Comparison of ENCODE assay signal across 8 cellular contexts in genomic region chr20:36491901-36492617, GRCh38. TPM values are rescaled to one million over a fixed set of nuclear protein-coding genes. Genes with fewer than 3 reads are reported as not detected.
DNase-seq lines count a peak whose midpoint lies in the region; ATAC-seq, FAIRE-seq and TF ChIP-seq lines count a peak whose summit lies in the region.
"Had no signal": no experiment of that assay in that cellular context is flagged by ENCODE, and none has a peak within 500 bp of the region (broad histone marks: within the 10 kb centered on the region; RNA-seq: fewer than 3 reads in every experiment).

No MANE protein-coding gene starts in this region.

- no peak overlapping the region for H3K4ac ChIP-seq in IMR-90 (ENCODE audit: low read depth, low read length)

- no peak overlapping the region for H4K91ac ChIP-seq in IMR-90 (ENCODE audit: insufficient read depth, low read depth, low read length)

- no peak overlapping the region; the same call in 1 of the 2 replicates for H2BK20ac ChIP-seq in IMR-90 (ENCODE audit: low read depth, low read length)

- H2AK5ac ChIP-seq in IMR-90 (ENCODE audit: low read depth, low read length) = peak overlapping the region; percentile 42; the same call in 1 of the 2 replicates

- in situ Hi-C loops in IMR-90 (cut with MboI; ENCODE audit: low sequenced_read_pairs) = no loop called here

- H3K4me3 ChIP-seq in IMR-90 (ENCODE audit: insufficient read depth, low read depth, low read length) (no peak overlapping the region), skeletal muscle tissue (ENCODE audit: low read length in 3 of 3) (peak overlapping the region in 1 of 3 donors; percentile 27), kidney (ENCODE audit: low read length in 2 of 2) (no peak overlapping the region), H7 (ENCODE audit: insufficient read depth, low read depth, low read length) (no peak overlapping the region)
- H3K4me3 ChIP-seq in effector memory CD4-positive, alpha-beta T cell (ENCODE audit: insufficient read depth, low read depth, low read length, poor library complexity, severe bottlenecking) = peak overlapping the region; percentile 30
- H3K4me3 ChIP-seq: SK-N-MC had no signal

- no TSS peak for BruUV-seq in IMR-90 (replicated peaks; lab: Mats Ljungman, UMichigan)

- H3K14ac ChIP-seq in IMR-90 (replicated peaks; ENCODE audit: low read depth, low read length) = peak overlapping the region; percentile 48; the same call in 1 of the 2 replicates

- H2BK120ac ChIP-seq in IMR-90 (ENCODE audit: low read depth, low read length) = no peak overlapping the region

- no peak overlapping the region for H2BK15ac ChIP-seq in IMR-90 (ENCODE audit: low read depth, low read length)

- H3K27me3 ChIP-seq in IMR-90 (ENCODE audit: control insufficient read depth, insufficient read depth, low read length) (no peaks in the 10 kb centered on the region), skeletal muscle tissue (ENCODE audit: control insufficient read depth in 3 of 3, insufficient read depth in 3 of 3, low read length in 3 of 3) (no peaks in the 10 kb centered on the region), H7 (ENCODE audit: control insufficient read depth, insufficient read depth, low read length) (no peaks in the 10 kb centered on the region)
- no peaks in the 10 kb centered on the region for H3K27me3 ChIP-seq in effector memory CD4-positive, alpha-beta T cell (replicated peaks; ENCODE audit: control insufficient read depth, insufficient read depth, low read length, poor library complexity, severe bottlenecking)

- H4K5ac ChIP-seq in IMR-90 (ENCODE audit: low read depth, low read length) = no peak overlapping the region

- peaks cover 16% of the 10 kb centered on the region for H3K36me3 ChIP-seq in IMR-90 (ENCODE audit: control insufficient read depth, insufficient read depth, low read length)
- peaks cover 14% of the 10 kb centered on the region for H3K36me3 ChIP-seq in effector memory CD4-positive, alpha-beta T cell (ENCODE audit: control insufficient read depth, insufficient read depth, low read length)
- H3K36me3 ChIP-seq in skeletal muscle tissue (ENCODE audit: control insufficient read depth in 3 of 3, insufficient read depth in 3 of 3, low read length in 3 of 3) = peaks cover 11 to 15% (median 15%) of the 10 kb centered on the region in 3 donors
- H3K36me3 ChIP-seq in kidney (ENCODE audit: control insufficient read depth in 1 of 2, insufficient read depth in 2 of 2, low read length in 2 of 2) = peaks cover 4 to 6% of the 10 kb centered on the region in 2 donors
- H3K36me3 ChIP-seq in H7 (replicated peaks; ENCODE audit: control insufficient read depth, insufficient read depth, low read length) = peaks cover 11% of the 10 kb centered on the region

- dilution Hi-C loops in IMR-90 (cut with HindIII; ENCODE audit: low sequenced_read_pairs, unreplicated experiment) = no loop called here

- no peak for TF ChIP-seq POLR2A in IMR-90 (IDR thresholded peaks at IDR 0.05; ENCODE audit: low read depth, low read length)

- H4K20me1 ChIP-seq in IMR-90 (ENCODE audit: insufficient read depth, low read length) = peaks cover 96% of the 10 kb centered on the region

- no peak for ATAC-seq in IMR-90 (ENCODE audit: low read depth)

- H3K9me3 ChIP-seq in IMR-90 (ENCODE audit: control insufficient read depth, insufficient read depth, low read length) (no peaks in the 10 kb centered on the region), skeletal muscle tissue (ENCODE audit: control insufficient read depth in 3 of 3, low read length in 3 of 3) (no peaks in the 10 kb centered on the region), kidney (ENCODE audit: control insufficient read depth in 1 of 2, low read length in 2 of 2) (no peaks in the 10 kb centered on the region)
- no peaks in the 10 kb centered on the region for H3K9me3 ChIP-seq in effector memory CD4-positive, alpha-beta T cell (ENCODE audit: control insufficient read depth, low read length)

- DNase-seq in IMR-90 (no peak), kidney (no peak), NCI-H748 treated with DMSO at 0.1 percent for 48 hours (lab: John Stamatoyannopoulos, UW) (no peak), H7 (no peak)
- DNase-seq in activated CD4-positive, alpha-beta T cell treated with anti-CD3 and anti-CD28 coated beads, Interleukin-2, amount 50 U/mL, for 4 hours = peak; percentile 34 to 41
- peak; percentile 7 to 31 (median 30) for DNase-seq in effector memory CD4-positive, alpha-beta T cell

- H3K18ac ChIP-seq in IMR-90 (ENCODE audit: low read depth, low read length) = no peak overlapping the region

- FAIRE-seq in kidney (lab: Jason Lieb, UNC) = no peak

- H3K9ac ChIP-seq in IMR-90 (ENCODE audit: low read depth, low read length) (no peak overlapping the region), skeletal muscle tissue (ENCODE audit: low read depth in 1 of 3, low read length in 3 of 3) (peak overlapping the region; percentile 48 to 64 (median 58)), kidney (ENCODE audit: low read length in 2 of 2) (no peak overlapping the region)

- peak overlapping the region; percentile 21 for H2BK5ac ChIP-seq in IMR-90 (ENCODE audit: low read depth, low read length, poor library complexity, severe bottlenecking)

- POLR2A ChIA-PET in IMR-90 (lab: Charles Lee; ENCODE audit: unreplicated experiment) = no interaction called here

- TF ChIP-seq RAD21 in IMR-90 (IDR thresholded peaks at IDR 0.05; ENCODE audit: low read length) = no peak

- H3K79me1 ChIP-seq in IMR-90 (ENCODE audit: low read depth in 1 of 2, low read length in 2 of 2) = peaks cover 24 to 89% of the 10 kb centered on the region in 2 experiments

- CTCF ChIA-PET in IMR-90 (lab: Yijun Ruan, JAX) = no interaction called here

- H4K8ac ChIP-seq in IMR-90 (ENCODE audit: low read depth in 2 of 2, low read length in 2 of 2) = no peak overlapping the region

- peaks cover 50% of the 10 kb centered on the region for H3K9me1 ChIP-seq in IMR-90 (ENCODE audit: insufficient read depth, low read length)

- intact Hi-C loops in IMR-90 (cut with micrococcal nuclease) (no loop called here), kidney (cut with DNase I) (no loop called here)

- 80% methylated on average over 4 of the region's 8 CpGs; no CpG with 5 or more reads in 1 of the 2 experiments for WGBS in IMR-90 (ENCODE audit: extremely low coverage in 2 of 2, insufficient read length in 1 of 2), 2 experiments

- H3K23ac ChIP-seq in IMR-90 (ENCODE audit: low read depth, low read length) = peak overlapping the region; percentile 60; the same call in 1 of the 2 replicates

- no peak overlapping the region for H3K56ac ChIP-seq in IMR-90 (ENCODE audit: extremely low read depth, insufficient read depth, low read length)

- H3K4me2 ChIP-seq in IMR-90 (ENCODE audit: low read depth, low read length) = no peak overlapping the region

- H3K4me1 ChIP-seq in IMR-90 (ENCODE audit: control insufficient read depth, insufficient read depth, low read length) (peaks cover 30% of the 10 kb centered on the region), skeletal muscle tissue (ENCODE audit: control insufficient read depth in 3 of 3, insufficient read depth in 3 of 3, low read length in 3 of 3) (peaks cover 54 to 78% (median 66%) of the 10 kb centered on the region in 3 donors), kidney (ENCODE audit: control insufficient read depth in 1 of 2, insufficient read depth in 1 of 2, low read depth in 1 of 2, low read length in 2 of 2) (peaks cover 7 to 14% of the 10 kb centered on the region in 2 donors)
- H3K4me1 ChIP-seq in effector memory CD4-positive, alpha-beta T cell (ENCODE audit: control insufficient read depth, insufficient read depth, low read length, poor library complexity, severe bottlenecking) = peaks cover 30% of the 10 kb centered on the region

- H2AFZ ChIP-seq in IMR-90 (replicated peaks; ENCODE audit: low read length, poor library complexity) = no peak overlapping the region

- H3K27ac ChIP-seq in IMR-90 (ENCODE audit: insufficient read depth, low read length) (no peak overlapping the region), skeletal muscle tissue (ENCODE audit: low read depth, low read length) (peak overlapping the region; percentile 89), kidney (ENCODE audit: low read depth in 2 of 2, low read length in 2 of 2) (no peak overlapping the region)
- H3K27ac ChIP-seq in effector memory CD4-positive, alpha-beta T cell (ENCODE audit: insufficient read depth, low read length, poor library complexity, severe bottlenecking) = peak overlapping the region; percentile 65
- H3K27ac ChIP-seq: SK-N-MC had no signal

- no peak overlapping the region for H2AK9ac ChIP-seq in IMR-90 (replicated peaks; ENCODE audit: low read depth, low read length, poor library complexity)

- no peak for TF ChIP-seq CTCF in IMR-90 (conservative IDR thresholded peaks at IDR 0.05; ENCODE audit: low read depth, low read length)
- TF ChIP-seq CTCF in kidney (IDR thresholded peaks at IDR 0.05; ENCODE audit: borderline replicate concordance, extremely low read depth, insufficient read depth) = no peak

TF ChIP-seq in IMR-90, 13 proteins besides CTCF, POLR2A, EP300 and RAD21 (continues in another document):
- TF ChIP-seq NFE2L2 (IDR thresholded peaks at IDR 0.05; ENCODE audit: low read depth, low read length) (no peak), ELK1 (IDR thresholded peaks at IDR 0.05; ENCODE audit: borderline replicate concordance, low read depth, low read length) (no peak), CEBPB (IDR thresholded peaks at IDR 0.05; ENCODE audit: low read depth, low read length) (no peak), USF2 (IDR thresholded peaks at IDR 0.05; ENCODE audit: low read depth, low read length) (no peak)

RNA-seq across cellular contexts. Expression of gene MYL9, which starts 49.3 kb away (rescaled TPM):
- total RNA-seq in IMR-90 (2012; rRNA removed) (90.0 and 97.5 TPM in 2 replicates), skeletal muscle tissue (5.7 TPM), kidney (294 TPM)
- polyA plus RNA-seq in IMR-90 (2012; rRNA removed) (425 and 491 TPM in 2 replicates), kidney (ENCODE audit: insufficient read depth, low read depth, low replicate concordance) (576 TPM)
- 389 and 526 TPM in 2 replicates for polyA plus RNA-seq in IMR-90 (2012; cell fraction: cytosol; rRNA removed)
- polyA plus RNA-seq in IMR-90 (2012; cell fraction: nucleus; rRNA removed; ENCODE audit: low replicate concordance) = 246 and 255 TPM in 2 replicates
- total RNA-seq in H7 (2014; rRNA removed; shearing (Covaris generic)) = 23.4 and 25.0 TPM in 2 replicates

Comparison
In these comparisons a context has a peak if more than half of its experiments do, and no peak if none do; other contexts are left out.
1. DNase-seq: peak in activated CD4-positive, alpha-beta T cell treated with anti-CD3 and anti-CD28 coated beads, Interleukin-2, amount 50 U/mL, for 4 hours (2 of 2) and effector memory CD4-positive, alpha-beta T cell (3 of 3); none in IMR-90 (single experiment), kidney (single experiment), NCI-H748 treated with DMSO at 0.1 percent for 48 hours (single experiment) and H7 (single experiment).
2. H3K27ac ChIP-seq: peak in effector memory CD4-positive, alpha-beta T cell (single experiment) and skeletal muscle tissue (single experiment); none in IMR-90 (single experiment) and kidney (0 of 2).
3. H3K9ac ChIP-seq: peak in skeletal muscle tissue (3 of 3); none in IMR-90 (single experiment) and kidney (0 of 2).